Comparison of ENCODE assay signal across 8 cellular contexts in genomic region chr4:15779789-15780188, GRCh38. TPM values are rescaled to one million over a fixed set of nuclear protein-coding genes. Genes with fewer than 3 reads are reported as not detected.
A peak's percentile ranks its signal among the peaks of the same experiment; 100 is the strongest.
DNase-seq lines count a peak whose midpoint lies in the region; ATAC-seq, FAIRE-seq and TF ChIP-seq lines count a peak whose summit lies in the region.
"Had no signal": no experiment of that assay in that cellular context is flagged by ENCODE, and none has a peak within 500 bp of the region (broad histone marks: within the 10 kb centered on the region; RNA-seq: fewer than 3 reads in every experiment).

No MANE protein-coding gene starts in this region.

- no peak for DNase-seq in GM19239 (ENCODE audit: insufficient read length, low spot score)
- DNase-seq in SK-N-MC (ENCODE audit: low read depth, low spot score): no peak
- DNase-seq in esophagus squamous epithelium (lab: John Stamatoyannopoulos, UW): no peak
- DNase-seq in gastrocnemius medialis: no peak
- DNase-seq in NK-92 (lab: John Stamatoyannopoulos, UW; ENCODE audit: unreplicated experiment): no peak
- DNase-seq in NCI-H1417 treated with DMSO at 0.1 percent for 48 hours (lab: John Stamatoyannopoulos, UW): no peak
- DNase-seq: T1000 had no signal

- H3K9me3 ChIP-seq in SK-N-MC (ENCODE audit: low read depth, low read length) (no peaks in the 10 kb centered on the region), esophagus squamous epithelium (no peaks in the 10 kb centered on the region), gastrocnemius medialis (no peaks in the 10 kb centered on the region)

- peak overlapping the region; percentile 74 for H3K4me3 ChIP-seq in SK-N-MC
- peak overlapping the region in 3 of 4 donors; percentile 51 to 75 (median 59) for H3K4me3 ChIP-seq in esophagus squamous epithelium
- H3K4me3 ChIP-seq in gastrocnemius medialis: peak overlapping the region; percentile 71 to 86 (median 78)

- H3K27ac ChIP-seq in SK-N-MC: 0 out of 2 replicates have a peak overlapping the region, but pooled peaks have one; percentile 36
- no peak overlapping the region for H3K27ac ChIP-seq in esophagus squamous epithelium
- H3K27ac ChIP-seq in gastrocnemius medialis: peak overlapping the region; percentile 89 to 91 (median 90)

- ATAC-seq in gastrocnemius medialis: no peak
- no peak for ATAC-seq in GM18498 (IDR thresholded peaks at IDR 0.05; ENCODE audit: unreplicated experiment)

- intact Hi-C loops in esophagus squamous epithelium (cut with DNase I) (no loop called here), gastrocnemius medialis (cut with DNase I; ENCODE audit: low total_unique reads) (loop anchor here (1.0 to 2.0 kb wide), 3 partner anchors 22 to 447 kb away; partner anchors contain the start of gene TAPT1)

- H3K27me3 ChIP-seq in esophagus squamous epithelium: peaks cover 0 to 48% (median 0%) of the 10 kb centered on the region in 4 donors
- H3K27me3 ChIP-seq in gastrocnemius medialis: no peaks in the 10 kb centered on the region

- FAIRE-seq in GM19239 (lab: Jason Lieb, UNC): peak; percentile 45

- 67 to 89% methylated on average over 1 of the region's 1 CpG for WGBS in esophagus squamous epithelium, 2 donors

- H3K4me1 ChIP-seq in esophagus squamous epithelium: peaks cover 0 to 23% (median 8%) of the 10 kb centered on the region in 3 donors
- H3K4me1 ChIP-seq in gastrocnemius medialis: peaks cover 6 to 27% of the 10 kb centered on the region in 2 donors

- no peak overlapping the region for H3K9ac ChIP-seq in SK-N-MC (ENCODE audit: insufficient read length)

- TF ChIP-seq CTCF in esophagus squamous epithelium (IDR thresholded peaks at IDR 0.05): no peak
- no peak for TF ChIP-seq CTCF in gastrocnemius medialis (IDR thresholded peaks at IDR 0.05 in 4 of 5, conservative IDR thresholded peaks at IDR 0.05 in 1 of 5)

- H3K36me3 ChIP-seq in SK-N-MC (ENCODE audit: insufficient read depth, low read length) (no peaks in the 10 kb centered on the region), esophagus squamous epithelium (no peaks in the 10 kb centered on the region), gastrocnemius medialis (no peaks in the 10 kb centered on the region)

- in situ Hi-C loops in gastrocnemius medialis (cut with MboI; ENCODE audit: low sequenced_read_pairs in 4 of 4): loop anchor here in 1 of 4 donors (25.0 kb wide), 1 partner anchor 433 kb away; no protein-coding TSS in a partner anchor

- TF ChIP-seq POLR2A in esophagus squamous epithelium (IDR thresholded peaks at IDR 0.05) (no peak), gastrocnemius medialis (IDR thresholded peaks at IDR 0.05) (no peak)

RNA-seq across cellular contexts. Expression of gene CD38, which starts 1.7 kb away (rescaled TPM):
- total RNA-seq in esophagus squamous epithelium (1 to 10 TPM; 1.1 to 2.5 (median 1.9) TPM), gastrocnemius medialis (1 to 10 TPM in 3 of 4 donors, under 1 TPM in 1; 0.73 to 9.0 (median 2.4) TPM)

Comparison
In these comparisons a context has a peak if more than half of its experiments do, and no peak if none do; other contexts are left out.
1. H3K27ac ChIP-seq: peak in SK-N-MC (single experiment) and gastrocnemius medialis (4 of 4); none in esophagus squamous epithelium (0 of 4).
2. Peak in every context shown above with its lines, with median percentiles within 50 percentile points of each other: H3K4me3 ChIP-seq.